22 cellular contexts compared by ENCODE assay signal in the genomic region with DNA sequence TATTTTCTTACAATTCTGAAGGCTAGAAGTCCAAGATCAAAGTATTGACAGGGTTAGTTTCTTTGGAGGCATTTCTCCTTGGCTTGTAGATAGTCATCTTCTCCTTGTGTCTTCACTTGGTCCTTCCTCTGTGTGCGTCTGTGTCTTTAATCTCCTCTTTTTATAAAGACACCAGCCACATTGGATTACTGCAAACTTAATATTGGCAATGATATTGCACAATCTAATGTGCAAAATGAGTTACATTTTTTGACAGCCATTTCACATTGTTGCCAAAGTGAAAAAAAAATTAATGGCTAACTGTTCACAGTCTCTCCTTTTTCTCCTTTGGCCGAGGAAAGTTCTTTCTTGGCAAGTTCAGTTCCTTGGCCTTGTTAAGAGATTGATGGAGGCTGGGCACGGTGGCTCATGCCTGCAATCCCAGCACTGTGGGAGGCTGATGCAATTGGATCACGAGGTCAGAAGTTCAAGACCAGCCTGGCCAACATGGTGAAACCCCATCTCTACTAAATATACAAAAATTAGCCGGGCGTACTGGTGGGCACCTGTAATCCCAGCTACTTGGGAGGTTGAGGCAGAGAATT.
"Had no signal": no experiment of that assay in that cellular context is flagged by ENCODE, and none has a peak within 500 bp of the region (broad histone marks: within the 10 kb centered on the region; RNA-seq: fewer than 3 reads in every experiment).

No MANE protein-coding gene starts in this region.

- H2AFZ ChIP-seq: hepatocyte had no signal

- H3K9me3 ChIP-seq: suprapubic skin had no signal

- H3K4me1 ChIP-seq: foreskin keratinocyte, transverse colon had no signal

- H3K79me2 ChIP-seq: hepatocyte had no signal

- H3K27ac ChIP-seq: foreskin keratinocyte, hepatocyte, suprapubic skin, transverse colon had no signal

- H3K4me2 ChIP-seq: hepatocyte had no signal

- H3K27me3 ChIP-seq: foreskin keratinocyte, hepatocyte, suprapubic skin, transverse colon had no signal

- H3K36me3 ChIP-seq: suprapubic skin, transverse colon had no signal

- DNase-seq: activated B cell treated with CpG ODN at 0.5 μM for 24 hours; activated CD4-positive, alpha-beta T cell treated with anti-CD3 and anti-CD28 coated beads for 36 hours; activated CD4-positive, alpha-beta T cell treated with anti-CD3 and anti-CD28 coated beads, Interleukin-2, amount 50 U/mL, for 4 hours; activated CD8-positive, alpha-beta memory T cell treated with anti-CD3 and anti-CD28 coated beads for 24 hours; activated CD8-positive, alpha-beta memory T cell treated with anti-CD3 and anti-CD28 coated beads, Interleukin-2, amount 50 U/mL, for 4 hours; activated naive CD4-positive, alpha-beta T cell treated with Interleukin-2 at 50 U/mL for 16 hours; activated naive CD8-positive, alpha-beta T cell treated with anti-CD3 and anti-CD28 coated beads for 36 hours; activated T-cell treated with anti-CD3 and anti-CD28 coated beads, Interleukin-2, amount 50 U/mL, for 24 hours; amniotic stem cell; cortex of kidney; endodermal cell; foreskin keratinocyte; immature natural killer cell; naive thymus-derived CD4-positive, alpha-beta T cell; occipital lobe; posterior cingulate gyrus; stimulated activated CD4-positive, alpha-beta T cell treated with anti-CD3 and anti-CD28 coated beads, Interleukin-12 subunit alpha, Interleukin-12 subunit beta, amount 100 ng/mL, for 4 hours; stimulated activated naive CD8-positive, alpha-beta T cell treated with anti-CD3 and anti-CD28 coated beads, Interleukin-15, amount 100 ng/mL, for 72 hours; T1000; transverse colon had no signal

- H3K4me3 ChIP-seq: hepatocyte, suprapubic skin, transverse colon had no signal
